17 cellular contexts compared by ENCODE assay signal in the genomic region with DNA sequence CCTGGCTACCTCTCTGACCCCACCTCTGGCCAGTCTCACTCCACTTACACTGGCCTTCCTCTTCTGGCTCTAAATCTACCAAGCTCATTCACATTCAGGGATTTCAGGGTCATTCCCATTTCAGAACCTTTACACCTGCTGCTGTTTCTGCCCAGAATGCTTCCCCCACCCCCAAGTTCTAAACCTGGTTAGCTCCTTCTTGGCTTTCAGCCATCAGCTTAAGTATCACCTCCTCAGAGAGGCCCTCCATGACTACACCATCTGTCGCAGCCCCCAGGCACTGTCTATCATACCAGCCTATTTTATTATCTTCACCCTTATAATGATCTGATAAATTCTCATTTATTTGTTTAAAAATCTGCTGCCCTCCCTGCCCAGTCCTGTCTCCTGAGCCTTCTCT. TPM values are rescaled to one million over a fixed set of nuclear protein-coding genes. Genes with fewer than 3 reads are reported as not detected.
DNase-seq lines count a peak whose midpoint lies in the region; ATAC-seq and TF ChIP-seq lines count a peak whose summit lies in the region.
"Had no signal": no experiment of that assay in that cellular context is flagged by ENCODE, and none has a peak within 500 bp of the region (broad histone marks: within the 10 kb centered on the region; RNA-seq: fewer than 3 reads in every experiment).

No MANE protein-coding gene starts in this region.

- H3K36me3 Mint-ChIP-seq in glutamatergic neuron (ENCODE audit: unreplicated experiment) = no peaks in the 10 kb centered on the region
- no peaks in the 10 kb centered on the region for H3K36me3 Mint-ChIP-seq in activated CD8-positive, alpha-beta memory T cell treated with anti-CD3 and anti-CD28 coated beads, Interleukin-2, amount 10 ng/mL, durations not matched to agents 7 days and 5 days
- H3K36me3 Mint-ChIP-seq: CD14-positive monocyte had no signal

- H3K27ac ChIP-seq in cardiac muscle cell = peak overlapping the region; percentile 20
- H3K27ac ChIP-seq in gastrocnemius medialis = peak overlapping the region in 3 of 4 donors; percentile 23 to 37 (median 30)
- H3K27ac ChIP-seq: Peyer's patch had no signal

- peaks cover 27% of the 10 kb centered on the region for H3K4me1 Mint-ChIP-seq in glutamatergic neuron (ENCODE audit: low read depth, unreplicated experiment)
- no peaks in the 10 kb centered on the region for H3K4me1 Mint-ChIP-seq in activated CD8-positive, alpha-beta memory T cell treated with anti-CD3 and anti-CD28 coated beads, Interleukin-2, amount 10 ng/mL, durations not matched to agents 7 days and 5 days

- H3K4me1 ChIP-seq in cardiac muscle cell (ENCODE audit: low read depth) (peaks cover 21% of the 10 kb centered on the region), gastrocnemius medialis (peaks cover 11 to 26% of the 10 kb centered on the region in 2 donors)

- H3K4me3 Mint-ChIP-seq in glutamatergic neuron (ENCODE audit: unreplicated experiment) = peak overlapping the region; percentile 63
- H3K4me3 Mint-ChIP-seq in activated CD8-positive, alpha-beta memory T cell treated with anti-CD3 and anti-CD28 coated beads, Interleukin-2, amount 10 ng/mL, durations not matched to agents 7 days and 5 days = no peak overlapping the region

- TF ChIP-seq CTCF in cardiac muscle cell (IDR thresholded peaks at IDR 0.05; ENCODE audit: low read depth, low read length) (no peak), glutamatergic neuron (IDR thresholded peaks at IDR 0.05; ENCODE audit: partially characterized antibody, unreplicated experiment) (no peak), gastrocnemius medialis (IDR thresholded peaks at IDR 0.05 in 4 of 5, conservative IDR thresholded peaks at IDR 0.05 in 1 of 5) (no peak)

- H3K4me3 ChIP-seq in cardiac muscle cell = no peak overlapping the region
- H3K4me3 ChIP-seq in gastrocnemius medialis = no peak overlapping the region
- H3K4me3 ChIP-seq: Peyer's patch had no signal

- CTCF ChIA-PET in activated CD8-positive, alpha-beta memory T cell treated with anti-CD3 and anti-CD28 coated beads, Interleukin-2, amount 10 ng/mL, durations not matched to agents 7 days and 5 days (lab: Charles Lee) = interaction anchor here (0.9 to 1.4 kb wide), 2 partner anchors 64 to 85 kb away, joined by 3 to 4 read pairs; no protein-coding TSS in a partner anchor

- no peaks in the 10 kb centered on the region for H3K9me3 ChIP-seq in cardiac muscle cell (ENCODE audit: low read depth)
- no peaks in the 10 kb centered on the region for H3K9me3 ChIP-seq in gastrocnemius medialis
- H3K9me3 ChIP-seq: Peyer's patch had no signal

- peaks cover 22% of the 10 kb centered on the region for H3K27me3 ChIP-seq in cardiac muscle cell
- no peaks in the 10 kb centered on the region for H3K27me3 ChIP-seq in gastrocnemius medialis
- H3K27me3 ChIP-seq: Peyer's patch had no signal

- H3K27ac Mint-ChIP-seq in glutamatergic neuron (ENCODE audit: unreplicated experiment) = peak overlapping the region; percentile 36
- H3K27ac Mint-ChIP-seq in activated CD8-positive, alpha-beta memory T cell treated with anti-CD3 and anti-CD28 coated beads, Interleukin-2, amount 10 ng/mL, durations not matched to agents 7 days and 5 days = no peak overlapping the region

- H3K9me3 Mint-ChIP-seq in glutamatergic neuron (ENCODE audit: unreplicated experiment) = peaks cover 12% of the 10 kb centered on the region
- H3K9me3 Mint-ChIP-seq in activated CD8-positive, alpha-beta memory T cell treated with anti-CD3 and anti-CD28 coated beads, Interleukin-2, amount 10 ng/mL, durations not matched to agents 7 days and 5 days (ENCODE audit: low read depth) = peaks cover 3% of the 10 kb centered on the region

- H3K36me3 ChIP-seq in cardiac muscle cell (no peaks in the 10 kb centered on the region), gastrocnemius medialis (no peaks in the 10 kb centered on the region)
- H3K36me3 ChIP-seq: Peyer's patch had no signal

- DNase-seq in cardiac muscle cell (ENCODE audit: low read depth in 1 of 2, low spot score in 1 of 2) = no peak
- DNase-seq in left ventricle myocardium superior = no peak
- DNase-seq in NCI-H82 treated with DMSO at 0.1 percent for 48 hours (lab: John Stamatoyannopoulos, UW; ENCODE audit: unreplicated experiment) = peak; percentile 48
- no peak for DNase-seq in glutamatergic neuron
- no peak for DNase-seq in gastrocnemius medialis
- DNase-seq in NCI-H345 (lab: John Stamatoyannopoulos, UW) = no peak
- DNase-seq in activated CD8-positive, alpha-beta memory T cell treated with anti-CD3 and anti-CD28 coated beads, Interleukin-2, amount 10 ng/mL, durations not matched to agents 7 days and 5 days = no peak
- DNase-seq: COR-L47, DMS53, MV-4-11, NCI-H1436 treated with DMSO at 0.1 percent for 48 hours, NCI-H774, Peyer's patch, SHP77 treated with DMSO at 0.1 percent for 48 hours had no signal

- intact Hi-C loops in left ventricle myocardium superior (cut with micrococcal nuclease) (no loop called here), gastrocnemius medialis (cut with DNase I; ENCODE audit: low total_unique reads) (no loop called here)

- no peak for TF ChIP-seq POLR2A in gastrocnemius medialis (IDR thresholded peaks at IDR 0.05)

- ATAC-seq in left ventricle myocardium superior = no peak
- ATAC-seq in gastrocnemius medialis = no peak
- ATAC-seq in GM19463 (IDR thresholded peaks at IDR 0.05; ENCODE audit: unreplicated experiment) = no peak
- ATAC-seq in activated CD8-positive, alpha-beta memory T cell treated with anti-CD3 and anti-CD28 coated beads, Interleukin-2, amount 10 ng/mL, durations not matched to agents 7 days and 5 days = no peak
- ATAC-seq: HCT116 had no signal

- peaks cover 20% of the 10 kb centered on the region for H3K27me3 Mint-ChIP-seq in glutamatergic neuron (ENCODE audit: unreplicated experiment)
- peaks cover 64% of the 10 kb centered on the region for H3K27me3 Mint-ChIP-seq in activated CD8-positive, alpha-beta memory T cell treated with anti-CD3 and anti-CD28 coated beads, Interleukin-2, amount 10 ng/mL, durations not matched to agents 7 days and 5 days

- in situ Hi-C loops in gastrocnemius medialis (cut with MboI; ENCODE audit: low sequenced_read_pairs in 4 of 4) = no loop called here

RNA-seq across cellular contexts. Expression of gene NGFR, which starts 23.3 kb away (rescaled TPM):
- total RNA-seq in cardiac muscle cell (16.5 and 31.3 TPM in 2 replicates), left ventricle myocardium superior (4.1 TPM), glutamatergic neuron (ENCODE audit: unreplicated experiment) (131 TPM), gastrocnemius medialis (1 to 10 TPM in 2 of 4 donors, under 1 TPM in 1, not detected in 1; 0.41 to 3.2 (median 1.0) TPM)
- polyA plus RNA-seq in cardiac muscle cell = 12.2 and 27.0 TPM in 2 replicates
- under 1 TPM; 0.07 to 0.20 TPM for total RNA-seq in activated CD8-positive, alpha-beta memory T cell treated with anti-CD3 and anti-CD28 coated beads, Interleukin-2, amount 10 ng/mL, durations not matched to agents 7 days and 5 days

RNA-seq across cellular contexts. Expression of gene PHB1, which starts 57.1 kb away (rescaled TPM):
- total RNA-seq in cardiac muscle cell (134 and 215 TPM in 2 replicates), left ventricle myocardium superior (245 TPM), glutamatergic neuron (ENCODE audit: unreplicated experiment) (134 TPM), gastrocnemius medialis (100 to 1,000 TPM; 102 to 137 (median 116) TPM)
- polyA plus RNA-seq in cardiac muscle cell = 252 and 337 TPM in 2 replicates
- 100 to 1,000 TPM; 150 to 227 TPM for total RNA-seq in activated CD8-positive, alpha-beta memory T cell treated with anti-CD3 and anti-CD28 coated beads, Interleukin-2, amount 10 ng/mL, durations not matched to agents 7 days and 5 days
